In the genomic region with DNA sequence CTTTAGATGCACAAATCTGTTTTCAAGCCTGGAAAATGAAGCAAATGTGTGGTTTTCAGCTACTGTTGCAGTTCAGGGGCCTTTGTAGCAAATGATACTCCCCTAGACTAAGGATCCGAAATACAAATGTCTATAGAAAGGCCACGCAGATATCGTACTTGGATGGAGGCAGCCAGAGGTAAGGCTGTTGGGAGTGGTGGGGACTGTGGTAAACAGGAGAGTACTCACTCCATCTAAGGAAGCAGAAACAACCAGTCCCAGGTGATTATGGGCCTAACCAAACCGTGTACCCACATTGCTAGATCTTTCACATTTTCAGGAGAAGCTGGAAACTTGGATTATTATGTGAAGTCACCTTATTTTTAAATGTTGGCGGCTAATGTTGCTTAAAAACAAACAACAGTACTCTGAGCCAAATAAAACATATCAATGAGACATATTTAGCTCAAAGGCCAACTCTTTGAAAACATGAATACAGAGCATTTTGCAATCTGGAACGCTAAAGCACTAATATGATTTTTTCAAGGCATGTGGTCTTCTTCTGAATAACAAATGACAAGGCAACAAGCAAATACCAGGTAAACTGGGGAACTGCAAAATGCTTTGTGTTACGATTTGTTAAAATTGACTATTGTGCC, we compare ENCODE assay signal across 9 cellular contexts.
DNase-seq lines count a peak whose midpoint lies in the region; ATAC-seq and TF ChIP-seq lines count a peak whose summit lies in the region.
"Had no signal": no experiment of that assay in that cellular context is flagged by ENCODE, and none has a peak within 500 bp of the region (broad histone marks: within the 10 kb centered on the region; RNA-seq: fewer than 3 reads in every experiment).

No MANE protein-coding gene starts in this region.

- no peaks in the 10 kb centered on the region for H3K36me3 ChIP-seq in KMS-11 (ENCODE audit: insufficient read depth)
- H3K36me3 ChIP-seq: prostate gland had no signal

- no peak overlapping the region for H3K4me2 ChIP-seq in KMS-11

- no peak for TF ChIP-seq CTCF in CD4-positive, alpha-beta T cell (IDR thresholded peaks at IDR 0.05)
- TF ChIP-seq CTCF in KMS-11 (conservative IDR thresholded peaks at IDR 0.05; ENCODE audit: low read depth, low read length): no peak

- H3K27me3 ChIP-seq in CD4-positive, alpha-beta T cell (ENCODE audit: control insufficient read depth, insufficient read depth, low read length): no peaks in the 10 kb centered on the region
- no peaks in the 10 kb centered on the region for H3K27me3 ChIP-seq in KMS-11 (ENCODE audit: insufficient read depth, low read depth)

- H4K20me1 ChIP-seq in KMS-11 (ENCODE audit: insufficient read depth): no peaks in the 10 kb centered on the region

- peak overlapping the region; percentile 62; the same call in 1 of the 2 replicates for H2AFZ ChIP-seq in KMS-11 (ENCODE audit: low read depth)

- no peak overlapping the region for H3K27ac ChIP-seq in CD4-positive, alpha-beta T cell (ENCODE audit: low read depth, low read length)
- no peak overlapping the region for H3K27ac ChIP-seq in KMS-11

- CTCF ChIA-PET in CD4-positive, alpha-beta T cell (lab: Charles Lee): interaction anchor here (1.3 to 6.0 kb wide), 5 partner anchors 9 to 130 kb away, joined by 3 to 46 read pairs (median 7); no protein-coding TSS in a partner anchor

- peaks cover 20% of the 10 kb centered on the region for H3K4me1 ChIP-seq in KMS-11 (ENCODE audit: low read depth, poor library complexity, severe bottlenecking)
- H3K4me1 ChIP-seq: prostate gland had no signal

- peaks cover 19% of the 10 kb centered on the region for H3K4me1 Mint-ChIP-seq in CD4-positive, alpha-beta T cell (ENCODE audit: low read depth)
- H3K4me1 Mint-ChIP-seq in dendritic cell treated with granulocyte-macrophage colony-stimulating factor and Interleukin-4, amounts not matched to agents 40 ng/mL and 50 ng/mL, for 4 days (ENCODE audit: low read depth): peaks cover 44% of the 10 kb centered on the region

- POLR2A ChIA-PET in CD4-positive, alpha-beta T cell (lab: Charles Lee): interaction anchor here (0.9 to 2.0 kb wide), 5 partner anchors 9 to 131 kb away, joined by 3 to 6 read pairs (median 6); a partner anchor contains a TSS

- H3K79me2 ChIP-seq in KMS-11 (ENCODE audit: insufficient read depth, low read depth): no peaks in the 10 kb centered on the region

- H3K4me3 ChIP-seq in KMS-11 (IDR thresholded peaks at IDR 0.05; ENCODE audit: insufficient read depth, low read depth, low read length): no peak overlapping the region
- H3K4me3 ChIP-seq: prostate gland had no signal

- DNase-seq in CD4-positive, alpha-beta T cell: no peak
- DNase-seq in sciatic nerve (ENCODE audit: low spot score) (no peak), NCI-H1417 (lab: John Stamatoyannopoulos, UW) (no peak), GM19240 (ENCODE audit: insufficient read length, low spot score) (no peak), HK-2 (ENCODE audit: unreplicated experiment) (no peak)

- H3K27me3 Mint-ChIP-seq in CD4-positive, alpha-beta T cell: no peaks in the 10 kb centered on the region
- no peaks in the 10 kb centered on the region for H3K27me3 Mint-ChIP-seq in dendritic cell treated with granulocyte-macrophage colony-stimulating factor and Interleukin-4, amounts not matched to agents 40 ng/mL and 50 ng/mL, for 4 days

- no peaks in the 10 kb centered on the region for H3K9me3 Mint-ChIP-seq in CD4-positive, alpha-beta T cell
- H3K9me3 Mint-ChIP-seq in dendritic cell treated with granulocyte-macrophage colony-stimulating factor and Interleukin-4, amounts not matched to agents 40 ng/mL and 50 ng/mL, for 4 days: no peaks in the 10 kb centered on the region

- no peak for ATAC-seq in CD4-positive, alpha-beta T cell (ENCODE audit: poor library complexity)
- ATAC-seq in sciatic nerve (peak; percentile 62), GM21367 (IDR thresholded peaks at IDR 0.05; ENCODE audit: unreplicated experiment) (no peak)

- H3K4me3 Mint-ChIP-seq in CD4-positive, alpha-beta T cell: no peak overlapping the region
- no peak overlapping the region for H3K4me3 Mint-ChIP-seq in dendritic cell treated with granulocyte-macrophage colony-stimulating factor and Interleukin-4, amounts not matched to agents 40 ng/mL and 50 ng/mL, for 4 days

- H3K27ac Mint-ChIP-seq in CD4-positive, alpha-beta T cell: peak overlapping the region; percentile 1
- H3K27ac Mint-ChIP-seq in dendritic cell treated with granulocyte-macrophage colony-stimulating factor and Interleukin-4, amounts not matched to agents 40 ng/mL and 50 ng/mL, for 4 days: peak overlapping the region; percentile 47

- H3K9ac ChIP-seq in KMS-11: no peak overlapping the region

- intact Hi-C loops in CD4-positive, alpha-beta T cell (cut with DNase I, micrococcal nuclease): loop anchor here (1.0 to 10.0 kb wide), 3 partner anchors 77 to 221 kb away; a partner anchor contains a TSS
- intact Hi-C loops in dendritic cell treated with granulocyte-macrophage colony-stimulating factor and Interleukin-4, amounts not matched to agents 40 ng/mL and 50 ng/mL, for 4 days (cut with micrococcal nuclease): loop anchor here (2.0 kb wide), 2 partner anchors 113 to 221 kb away; a partner anchor contains a TSS
- intact Hi-C loops in sciatic nerve (cut with DNase I): loop anchor here (5.0 kb wide), 2 partner anchors 114 to 129 kb away; no protein-coding TSS in a partner anchor

- H3K36me3 Mint-ChIP-seq in CD4-positive, alpha-beta T cell (ENCODE audit: low read depth): no peaks in the 10 kb centered on the region
- no peaks in the 10 kb centered on the region for H3K36me3 Mint-ChIP-seq in dendritic cell treated with granulocyte-macrophage colony-stimulating factor and Interleukin-4, amounts not matched to agents 40 ng/mL and 50 ng/mL, for 4 days (ENCODE audit: low read depth)

- no peaks in the 10 kb centered on the region for H3K9me3 ChIP-seq in CD4-positive, alpha-beta T cell (ENCODE audit: control insufficient read depth, low read length)
- H3K9me3 ChIP-seq: prostate gland had no signal
